In genomic region chr17:40113961-40114272, GRCh38 we compare ENCODE assay signal across 8 cellular contexts.
DNase-seq lines count a peak whose midpoint lies in the region; ATAC-seq and TF ChIP-seq lines count a peak whose summit lies in the region.

No MANE protein-coding gene starts in this region.

- peak overlapping the region; percentile 79 for H3K4me3 Mint-ChIP-seq in stimulated activated naive CD8-positive, alpha-beta T cell treated with anti-CD3 and anti-CD28 coated beads, Interleukin-15, Interleukin-2, amounts not matched to agents 100 ng/mL and 50 ng/mL, for 24 hours

- H3K27me3 ChIP-seq in brain microvascular endothelial cell (replicated peaks) (no peaks in the 10 kb centered on the region), muscle layer of colon (ENCODE audit: control insufficient read depth in 1 of 2, insufficient read depth in 2 of 2, low read length in 2 of 2) (no peaks in the 10 kb centered on the region)

- in situ Hi-C loops in brain microvascular endothelial cell (cut with HindIII; ENCODE audit: low pct_ligation_motif_present, low sequenced_read_pairs), result no loop called here

- H3K4me3 ChIP-seq in brain microvascular endothelial cell (ENCODE audit: low read depth, low read length) (peak overlapping the region; percentile 51), muscle layer of colon (ENCODE audit: low read depth in 1 of 2, low read length in 2 of 2) (peak overlapping the region in 1 of 2 donors; percentile 70)

- ATAC-seq in stimulated activated naive CD8-positive, alpha-beta T cell treated with anti-CD3 and anti-CD28 coated beads, Interleukin-15, Interleukin-2, amounts not matched to agents 100 U/mL and 50 U/mL, for 24 hours, result no peak
- ATAC-seq in GM18498 (IDR thresholded peaks at IDR 0.05; ENCODE audit: unreplicated experiment) (no peak), HG03175 (IDR thresholded peaks at IDR 0.05; ENCODE audit: unreplicated experiment) (no peak)

- no peaks in the 10 kb centered on the region for H3K9me3 Mint-ChIP-seq in stimulated activated naive CD8-positive, alpha-beta T cell treated with anti-CD3 and anti-CD28 coated beads, Interleukin-15, Interleukin-2, amounts not matched to agents 100 ng/mL and 50 ng/mL, for 24 hours

- H3K9ac ChIP-seq in muscle layer of colon (ENCODE audit: low read length), result peak overlapping the region; percentile 40

- H3K36me3 ChIP-seq in brain microvascular endothelial cell (replicated peaks), result no peaks in the 10 kb centered on the region
- H3K36me3 ChIP-seq in muscle layer of colon (ENCODE audit: insufficient read depth, low read length), result no peaks in the 10 kb centered on the region

- peak overlapping the region; percentile 62 for H3K27ac ChIP-seq in brain microvascular endothelial cell
- H3K27ac ChIP-seq in muscle layer of colon (ENCODE audit: low read depth, low read length), result peak overlapping the region; percentile 89

- no peak for TF ChIP-seq CTCF in brain microvascular endothelial cell (IDR thresholded peaks at IDR 0.05; ENCODE audit: low read depth, low read length, missing control alignments)

- no peaks in the 10 kb centered on the region for H3K36me3 Mint-ChIP-seq in stimulated activated naive CD8-positive, alpha-beta T cell treated with anti-CD3 and anti-CD28 coated beads, Interleukin-15, Interleukin-2, amounts not matched to agents 100 ng/mL and 50 ng/mL, for 24 hours (ENCODE audit: low read depth)

- no peaks in the 10 kb centered on the region for H3K27me3 Mint-ChIP-seq in stimulated activated naive CD8-positive, alpha-beta T cell treated with anti-CD3 and anti-CD28 coated beads, Interleukin-15, Interleukin-2, amounts not matched to agents 100 ng/mL and 50 ng/mL, for 24 hours

- no peaks in the 10 kb centered on the region for H3K9me3 ChIP-seq in muscle layer of colon (ENCODE audit: low read length)

- H3K4me1 Mint-ChIP-seq in stimulated activated naive CD8-positive, alpha-beta T cell treated with anti-CD3 and anti-CD28 coated beads, Interleukin-15, Interleukin-2, amounts not matched to agents 100 ng/mL and 50 ng/mL, for 24 hours (ENCODE audit: low read depth), result peaks cover 49% of the 10 kb centered on the region

- H3K27ac Mint-ChIP-seq in stimulated activated naive CD8-positive, alpha-beta T cell treated with anti-CD3 and anti-CD28 coated beads, Interleukin-15, Interleukin-2, amounts not matched to agents 100 ng/mL and 50 ng/mL, for 24 hours, result peak overlapping the region; percentile 90

- H3K4me1 ChIP-seq in muscle layer of colon (ENCODE audit: insufficient read depth, low read length), result peaks cover 59% of the 10 kb centered on the region

- DNase-seq in stimulated activated naive CD8-positive, alpha-beta T cell treated with anti-CD3 and anti-CD28 coated beads, Interleukin-15, Interleukin-2, amounts not matched to agents 100 U/mL and 50 U/mL, for 24 hours, result no peak
- DNase-seq in brain microvascular endothelial cell, result no peak
- no peak for DNase-seq in KG1 (lab: John Stamatoyannopoulos, UW)
- no peak for DNase-seq in NCI-H146 treated with DMSO at 0.1 percent for 48 hours (lab: John Stamatoyannopoulos, UW; ENCODE audit: unreplicated experiment)
